In the genomic region with DNA sequence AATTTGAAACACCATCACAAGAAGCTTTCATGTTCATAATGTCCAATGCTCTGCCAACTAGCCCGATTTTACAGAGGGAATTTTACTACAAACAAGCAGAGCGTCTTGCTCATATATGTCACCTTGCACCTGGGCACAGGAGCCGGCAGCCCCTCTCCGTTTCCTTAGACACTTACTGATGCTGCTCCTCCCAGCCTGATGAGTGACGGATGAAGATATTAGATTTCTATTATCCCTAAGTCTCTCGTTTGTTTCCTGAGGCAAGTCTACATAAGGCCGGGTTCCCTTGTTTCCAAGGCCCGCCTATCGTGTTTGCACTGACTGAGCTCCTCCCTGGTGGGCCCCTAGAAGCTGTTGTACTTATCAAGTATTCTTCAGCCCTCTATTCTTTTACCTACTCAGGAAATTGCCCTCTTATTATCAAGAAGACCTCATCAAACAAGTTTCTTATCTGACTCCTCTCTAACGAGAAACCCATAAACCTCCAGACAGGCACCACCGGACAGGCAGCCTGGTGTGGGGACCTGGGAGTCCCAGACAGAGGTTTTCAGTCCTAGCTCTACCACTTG, we compare ENCODE assay signal across 1 cellular context.
TF ChIP-seq lines count a peak whose summit lies in the region.

No MANE protein-coding gene starts in this region.

TF ChIP-seq in HepG2, 621 proteins besides CTCF, POLR2A, EP300 and RAD21:
- no peak for TF ChIP-seq SOX13 (IDR thresholded peaks at IDR 0.05)
- TF ChIP-seq SOX13 (CRISPR knock-in tag; conservative IDR thresholded peaks at IDR 0.05 in 1 of 2, IDR thresholded peaks at IDR 0.05 in 1 of 2), result 0 out of 4 replicates have a peak, but pooled peaks of 1 of the 2 experiments have one; percentile 8
- TF ChIP-seq BRD4 (CRISPR knock-in tag; IDR thresholded peaks at IDR 0.05), result no peak
